In the genomic region with DNA sequence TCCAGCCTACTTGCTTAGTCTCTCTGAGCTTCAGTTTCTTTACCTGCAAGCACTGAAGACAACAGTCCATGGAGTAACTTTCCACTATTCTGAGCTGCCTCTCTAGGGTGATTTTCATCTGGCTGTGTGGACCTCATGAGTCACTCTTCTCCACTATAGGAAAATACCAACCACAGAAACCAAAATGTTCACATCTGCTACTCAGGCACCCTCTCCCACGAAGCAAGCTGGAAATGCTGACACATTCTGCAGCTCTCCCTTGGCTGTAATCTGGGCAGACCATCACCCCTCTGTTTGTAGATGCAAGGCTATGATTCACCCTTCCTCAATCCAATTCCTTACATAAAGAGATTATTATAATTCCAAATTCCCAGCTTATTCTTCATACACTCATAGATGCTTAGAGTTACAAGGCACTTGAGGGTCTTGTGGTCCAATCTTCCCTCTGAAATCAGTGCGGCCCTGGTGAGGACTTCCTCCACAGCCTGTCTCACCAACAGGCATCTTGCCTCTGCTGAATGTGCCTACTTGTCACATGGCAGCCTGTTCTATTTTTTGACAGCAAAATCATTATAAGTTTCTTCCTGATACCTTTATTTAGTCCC, we compare ENCODE assay signal across 8 cellular contexts.
DNase-seq lines count a peak whose midpoint lies in the region; ATAC-seq and TF ChIP-seq lines count a peak whose summit lies in the region.

No MANE protein-coding gene starts in this region.

- no peak for TF ChIP-seq CTCF in nephron (IDR thresholded peaks at IDR 0.05; ENCODE audit: unreplicated experiment in 3 of 3)

- peak overlapping the region; percentile 59 for H3K27ac Mint-ChIP-seq in activated T-helper 1 cell treated with anti-CD3 and anti-CD28 coated beads, Interleukin-12 subunit alpha, Interleukin-12 subunit beta, Interleukin-2, Interleukin-4 antibody, amounts not matched to agents 30 ng/mL and 10 ng/mL and 1 ng/mL, durations not matched to agents 14 hours and 24 hours and 36 hours
- H3K27ac Mint-ChIP-seq in nephron (peak overlapping the region in 2 of 3 experiments; percentile 13 to 20), immature natural killer cell (no peak overlapping the region)

- peaks cover 9% of the 10 kb centered on the region for H3K4me1 Mint-ChIP-seq in activated T-helper 1 cell treated with anti-CD3 and anti-CD28 coated beads, Interleukin-12 subunit alpha, Interleukin-12 subunit beta, Interleukin-2, Interleukin-4 antibody, amounts not matched to agents 30 ng/mL and 10 ng/mL and 1 ng/mL, durations not matched to agents 14 hours and 24 hours and 36 hours (ENCODE audit: low read depth)
- H3K4me1 Mint-ChIP-seq in nephron (peaks cover 35% of the 10 kb centered on the region), immature natural killer cell (peaks cover 3 to 10% of the 10 kb centered on the region in 2 donors)

- H3K4me3 Mint-ChIP-seq in activated T-helper 1 cell treated with anti-CD3 and anti-CD28 coated beads, Interleukin-12 subunit alpha, Interleukin-12 subunit beta, Interleukin-2, Interleukin-4 antibody, amounts not matched to agents 30 ng/mL and 10 ng/mL and 1 ng/mL, durations not matched to agents 14 hours and 24 hours and 36 hours: no peak overlapping the region
- H3K4me3 Mint-ChIP-seq in nephron (no peak overlapping the region), immature natural killer cell (no peak overlapping the region)

- no peaks in the 10 kb centered on the region for H3K9me3 Mint-ChIP-seq in activated T-helper 1 cell treated with anti-CD3 and anti-CD28 coated beads, Interleukin-12 subunit alpha, Interleukin-12 subunit beta, Interleukin-2, Interleukin-4 antibody, amounts not matched to agents 30 ng/mL and 10 ng/mL and 1 ng/mL, durations not matched to agents 14 hours and 24 hours and 36 hours
- H3K9me3 Mint-ChIP-seq in nephron: no peaks in the 10 kb centered on the region
- peaks cover 0 to 3% (median under 1%) of the 10 kb centered on the region in 6 donors for H3K9me3 Mint-ChIP-seq in immature natural killer cell

- peak; percentile 82 for DNase-seq in GDM1 (lab: John Stamatoyannopoulos, UW)
- DNase-seq in activated T-helper 1 cell treated with anti-CD3 and anti-CD28 coated beads, Interleukin-12 subunit alpha, Interleukin-12 subunit beta, Interleukin-2, Interleukin-4 antibody, amounts not matched to agents 30 ng/mL and 10 ng/mL and 1 ng/mL, durations not matched to agents 14 hours and 24 hours and 36 hours (ENCODE audit: low spot score): no peak
- DNase-seq in NCI-H2107 treated with DMSO at 0.1 percent for 48 hours (lab: John Stamatoyannopoulos, UW; ENCODE audit: unreplicated experiment): no peak
- DNase-seq in immature natural killer cell: no peak
- DNase-seq in NCI-H2171 (lab: John Stamatoyannopoulos, UW): no peak

- intact Hi-C loops in activated T-helper 1 cell treated with anti-CD3 and anti-CD28 coated beads, Interleukin-12 subunit alpha, Interleukin-12 subunit beta, Interleukin-2, Interleukin-4 antibody, amounts not matched to agents 30 ng/mL and 10 ng/mL and 1 ng/mL, durations not matched to agents 14 hours and 24 hours and 36 hours (cut with micrococcal nuclease): loop anchor here (1.0 kb wide), 1 partner anchor 556 kb away; no protein-coding TSS in a partner anchor

- no peaks in the 10 kb centered on the region for H3K36me3 Mint-ChIP-seq in activated T-helper 1 cell treated with anti-CD3 and anti-CD28 coated beads, Interleukin-12 subunit alpha, Interleukin-12 subunit beta, Interleukin-2, Interleukin-4 antibody, amounts not matched to agents 30 ng/mL and 10 ng/mL and 1 ng/mL, durations not matched to agents 14 hours and 24 hours and 36 hours (ENCODE audit: low read depth)
- H3K36me3 Mint-ChIP-seq in nephron (ENCODE audit: low read depth) (no peaks in the 10 kb centered on the region), immature natural killer cell (no peaks in the 10 kb centered on the region)

- ATAC-seq in GM19468 (IDR thresholded peaks at IDR 0.05; ENCODE audit: extremely low read depth, unreplicated experiment): peak; percentile 38
- peak; percentile 81 for ATAC-seq in HG03520 (IDR thresholded peaks at IDR 0.05; ENCODE audit: unreplicated experiment)

- H3K27me3 Mint-ChIP-seq in activated T-helper 1 cell treated with anti-CD3 and anti-CD28 coated beads, Interleukin-12 subunit alpha, Interleukin-12 subunit beta, Interleukin-2, Interleukin-4 antibody, amounts not matched to agents 30 ng/mL and 10 ng/mL and 1 ng/mL, durations not matched to agents 14 hours and 24 hours and 36 hours (ENCODE audit: insufficient read depth): peaks cover 10% of the 10 kb centered on the region
- H3K27me3 Mint-ChIP-seq in nephron (ENCODE audit: low read depth) (peaks cover 8% of the 10 kb centered on the region), immature natural killer cell (ENCODE audit: low read depth in 3 of 3) (peaks cover 1 to 7% (median 5%) of the 10 kb centered on the region in 3 donors)

Comparison
In these comparisons a context has a peak if more than half of its experiments do, and no peak if none do; other contexts are left out.
1. H3K27ac Mint-ChIP-seq: peak in activated T-helper 1 cell treated with anti-CD3 and anti-CD28 coated beads, Interleukin-12 subunit alpha, Interleukin-12 subunit beta, Interleukin-2, Interleukin-4 antibody, amounts not matched to agents 30 ng/mL and 10 ng/mL and 1 ng/mL, durations not matched to agents 14 hours and 24 hours and 36 hours (single experiment) and nephron (2 of 3); none in immature natural killer cell (0 of 6).